Comparison of ENCODE assay signal across 15 cellular contexts in the genomic region with DNA sequence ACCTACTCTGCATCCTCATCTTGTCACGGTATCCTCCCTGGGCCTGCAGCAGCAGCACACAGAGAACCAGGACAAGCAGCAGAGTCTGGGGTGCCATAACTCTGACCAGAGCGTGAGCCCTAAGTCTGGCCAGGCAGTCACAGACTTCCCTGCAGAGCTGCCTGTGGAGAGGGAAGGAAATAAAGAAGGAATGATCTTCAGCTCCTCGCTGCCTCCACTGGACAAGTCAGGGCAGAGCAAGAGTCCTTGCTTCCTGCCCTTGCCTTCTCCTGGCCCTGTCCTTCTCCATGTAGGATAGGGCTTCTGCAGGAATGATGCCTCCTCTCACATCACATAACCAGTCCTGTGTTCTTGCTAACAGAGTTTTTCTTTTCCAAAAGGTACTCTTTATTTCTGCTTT. TPM values are rescaled to one million over a fixed set of nuclear protein-coding genes. Genes with fewer than 3 reads are reported as not detected.
DNase-seq lines count a peak whose midpoint lies in the region; FAIRE-seq and TF ChIP-seq lines count a peak whose summit lies in the region.
"Had no signal": no experiment of that assay in that cellular context is flagged by ENCODE, and none has a peak within 500 bp of the region (broad histone marks: within the 10 kb centered on the region; RNA-seq: fewer than 3 reads in every experiment).

No MANE protein-coding gene starts in this region.

- POLR2A ChIA-PET in activated CD4-positive, alpha-beta T cell treated with anti-CD3 and anti-CD28 coated beads, Interleukin-2, amount 10 ng/mL, durations not matched to agents 7 days and 5 days (lab: Charles Lee): no interaction called here

- CTCF ChIA-PET in activated CD4-positive, alpha-beta T cell treated with anti-CD3 and anti-CD28 coated beads, Interleukin-2, amount 10 ng/mL, durations not matched to agents 7 days and 5 days (lab: Charles Lee): no interaction called here

- H3K4me1 Mint-ChIP-seq in nephron progenitor cell: peaks cover 21% of the 10 kb centered on the region
- no peaks in the 10 kb centered on the region for H3K4me1 Mint-ChIP-seq in activated CD4-positive, alpha-beta T cell treated with anti-CD3 and anti-CD28 coated beads, Interleukin-2, amount 10 ng/mL, durations not matched to agents 7 days and 5 days
- H3K4me1 Mint-ChIP-seq: naive thymus-derived CD4-positive, alpha-beta T cell had no signal

- H3K4me1 ChIP-seq in mesenchymal stem cell (ENCODE audit: control insufficient read depth, insufficient read depth, low read depth, low read length): no peaks in the 10 kb centered on the region
- H3K4me1 ChIP-seq: vagina had no signal

- no peak overlapping the region for H3K4ac ChIP-seq in mesenchymal stem cell (ENCODE audit: low read depth in 1 of 2, low read length in 2 of 2)

- H3K27ac Mint-ChIP-seq in nephron progenitor cell: no peak overlapping the region
- no peak overlapping the region for H3K27ac Mint-ChIP-seq in activated CD4-positive, alpha-beta T cell treated with anti-CD3 and anti-CD28 coated beads, Interleukin-2, amount 10 ng/mL, durations not matched to agents 7 days and 5 days
- H3K27ac Mint-ChIP-seq: activated naive CD8-positive, alpha-beta T cell treated with anti-CD3 and anti-CD28 coated beads, Interleukin-2, amount 10 ng/mL, durations not matched to agents 7 days and 5 days; naive thymus-derived CD4-positive, alpha-beta T cell had no signal

- TF ChIP-seq CTCF in epithelial cell of esophagus (IDR thresholded peaks at IDR 0.05; ENCODE audit: insufficient read depth, low read depth, low read length, missing control alignments) (peak; percentile 34), nephron progenitor cell (IDR thresholded peaks at IDR 0.05) (peak; percentile 25)

- FAIRE-seq in HTR-8/SVneo (lab: Jason Lieb, UNC): no peak

- H2AFZ ChIP-seq in mesenchymal stem cell (ENCODE audit: low read depth, low read length): no peak overlapping the region

- H3K23ac ChIP-seq in mesenchymal stem cell (ENCODE audit: low read length in 2 of 2): no peak overlapping the region

- peaks cover 20% of the 10 kb centered on the region for H3K9me3 ChIP-seq in mesenchymal stem cell (ENCODE audit: control insufficient read depth, low read length)
- H3K9me3 ChIP-seq: vagina had no signal

- H3K9me3 Mint-ChIP-seq in nephron progenitor cell: peaks cover 9% of the 10 kb centered on the region
- H3K9me3 Mint-ChIP-seq in activated CD4-positive, alpha-beta T cell treated with anti-CD3 and anti-CD28 coated beads, Interleukin-2, amount 10 ng/mL, durations not matched to agents 7 days and 5 days: peaks cover 2% of the 10 kb centered on the region
- H3K9me3 Mint-ChIP-seq: activated naive CD8-positive, alpha-beta T cell treated with anti-CD3 and anti-CD28 coated beads, Interleukin-2, amount 10 ng/mL, durations not matched to agents 7 days and 5 days had no signal

- no peak overlapping the region for H3K14ac ChIP-seq in mesenchymal stem cell (ENCODE audit: low read length in 2 of 2)

- no peak overlapping the region for H3K4me2 ChIP-seq in mesenchymal stem cell (ENCODE audit: low read length, poor library complexity, severe bottlenecking)

- no peak overlapping the region for H2BK120ac ChIP-seq in mesenchymal stem cell (ENCODE audit: low read depth, low read length)

- no peak overlapping the region for H2BK15ac ChIP-seq in mesenchymal stem cell (ENCODE audit: low read depth, poor library complexity, severe bottlenecking)

- peaks cover 0 to 13% of the 10 kb centered on the region in 2 experiments for H3K27me3 ChIP-seq in mesenchymal stem cell (ENCODE audit: control insufficient read depth in 1 of 2, insufficient read depth in 1 of 2, low read length in 2 of 2)
- H3K27me3 ChIP-seq: vagina had no signal

- no peak overlapping the region for H3K9ac ChIP-seq in mesenchymal stem cell (ENCODE audit: low read length)

- H2AK5ac ChIP-seq in mesenchymal stem cell (ENCODE audit: low read length, severe bottlenecking): no peak overlapping the region

- H3K4me3 ChIP-seq in epithelial cell of esophagus (ENCODE audit: low read length): no peak overlapping the region
- H3K4me3 ChIP-seq in mesenchymal stem cell (ENCODE audit: insufficient read depth in 1 of 2, low read depth in 1 of 2, low read length in 2 of 2): no peak overlapping the region
- H3K4me3 ChIP-seq: vagina had no signal

- H2BK5ac ChIP-seq in mesenchymal stem cell (ENCODE audit: low read depth, low read length, poor library complexity, severe bottlenecking): no peak overlapping the region

- H3K4me3 Mint-ChIP-seq in nephron progenitor cell: no peak overlapping the region
- H3K4me3 Mint-ChIP-seq in activated CD4-positive, alpha-beta T cell treated with anti-CD3 and anti-CD28 coated beads, Interleukin-2, amount 10 ng/mL, durations not matched to agents 7 days and 5 days: no peak overlapping the region
- H3K4me3 Mint-ChIP-seq: activated naive CD8-positive, alpha-beta T cell treated with anti-CD3 and anti-CD28 coated beads, Interleukin-2, amount 10 ng/mL, durations not matched to agents 7 days and 5 days; naive thymus-derived CD4-positive, alpha-beta T cell had no signal

- no peak overlapping the region for H3K27ac ChIP-seq in mesenchymal stem cell (ENCODE audit: low read length, poor library complexity, severe bottlenecking)
- H3K27ac ChIP-seq: vagina had no signal

- H2BK12ac ChIP-seq in mesenchymal stem cell (ENCODE audit: low read length in 2 of 2): no peak overlapping the region

- H4K8ac ChIP-seq in mesenchymal stem cell (ENCODE audit: low read length): no peak overlapping the region

- H3K36me3 Mint-ChIP-seq in nephron progenitor cell (ENCODE audit: low read depth): no peaks in the 10 kb centered on the region
- no peaks in the 10 kb centered on the region for H3K36me3 Mint-ChIP-seq in activated CD4-positive, alpha-beta T cell treated with anti-CD3 and anti-CD28 coated beads, Interleukin-2, amount 10 ng/mL, durations not matched to agents 7 days and 5 days (ENCODE audit: low read depth)
- H3K36me3 Mint-ChIP-seq: activated naive CD8-positive, alpha-beta T cell treated with anti-CD3 and anti-CD28 coated beads, Interleukin-2, amount 10 ng/mL, durations not matched to agents 7 days and 5 days had no signal

- DNase-seq in EL: peak; percentile 6
- peak; percentile 34 for DNase-seq in HTR-8/SVneo (ENCODE audit: insufficient read length, low spot score)
- DNase-seq in epithelial cell of esophagus (ENCODE audit: low read depth): peak; percentile 35
- peak; percentile 16 for DNase-seq in nephron progenitor cell
- no peak for DNase-seq in mesenchymal stem cell
- no peak for DNase-seq in activated CD4-positive, CD25-positive, alpha-beta regulatory T cell treated with anti-CD3 and anti-CD28 coated beads, Interleukin-2, amount 50 U/mL, for 72 hours
- no peak for DNase-seq in activated CD4-positive, alpha-beta T cell treated with anti-CD3 and anti-CD28 coated beads, Interleukin-2, amount 10 ng/mL, durations not matched to agents 7 days and 5 days
- DNase-seq in putamen (ENCODE audit: low spot score): no peak
- DNase-seq: activated CD8-positive, alpha-beta memory T cell treated with anti-CD3 and anti-CD28 coated beads for 24 hours; activated naive CD8-positive, alpha-beta T cell treated with anti-CD3 and anti-CD28 coated beads, Interleukin-2, amount 10 ng/mL, durations not matched to agents 7 days and 5 days; DMS79 treated with DMSO at 0.1 percent for 48 hours; naive thymus-derived CD4-positive, alpha-beta T cell; stimulated activated CD8-positive, alpha-beta memory T cell treated with anti-CD3 and anti-CD28 coated beads, Interleukin-4, amount 100 ng/mL, for 48 hours; T-helper 1 cell had no signal

- H3K27me3 Mint-ChIP-seq in nephron progenitor cell (ENCODE audit: low read depth, poor library complexity): peaks cover 11% of the 10 kb centered on the region
- H3K27me3 Mint-ChIP-seq in activated CD4-positive, alpha-beta T cell treated with anti-CD3 and anti-CD28 coated beads, Interleukin-2, amount 10 ng/mL, durations not matched to agents 7 days and 5 days: peaks cover 3% of the 10 kb centered on the region

- no peak overlapping the region for H4K91ac ChIP-seq in mesenchymal stem cell (ENCODE audit: low read length)

- 50% methylated on average over 3 of the region's 3 CpGs for WGBS in mesenchymal stem cell

- no peak overlapping the region for H3K18ac ChIP-seq in mesenchymal stem cell (ENCODE audit: low read depth in 1 of 2, low read length in 2 of 2)

- no peaks in the 10 kb centered on the region for H3K79me1 ChIP-seq in mesenchymal stem cell (replicated peaks; ENCODE audit: low read length, poor library complexity, severe bottlenecking)

- H3K36me3 ChIP-seq in mesenchymal stem cell (ENCODE audit: control insufficient read depth in 1 of 2, insufficient read depth in 2 of 2, low read depth in 1 of 2, low read length in 2 of 2): no peaks in the 10 kb centered on the region
- H3K36me3 ChIP-seq: vagina had no signal

RNA-seq across cellular contexts. Expression of gene WFDC11, which starts 15.9 kb away (rescaled TPM):
- not detected for polyA plus RNA-seq in mesenchymal stem cell (2013, experiment 1 of 2)
- not detected for polyA plus RNA-seq in mesenchymal stem cell (2013, experiment 2 of 2)
- not detected for total RNA-seq in activated CD4-positive, alpha-beta T cell treated with anti-CD3 and anti-CD28 coated beads, Interleukin-2, amount 10 ng/mL, durations not matched to agents 7 days and 5 days
- total RNA-seq: activated naive CD8-positive, alpha-beta T cell treated with anti-CD3 and anti-CD28 coated beads, Interleukin-2, amount 10 ng/mL, durations not matched to agents 7 days and 5 days; naive thymus-derived CD4-positive, alpha-beta T cell; vagina had no signal
- polyA plus RNA-seq: naive thymus-derived CD4-positive, alpha-beta T cell had no signal

RNA-seq across cellular contexts. Expression of gene WFDC13, which starts 15.9 kb away (rescaled TPM):
- polyA plus RNA-seq in mesenchymal stem cell (2013, experiment 1 of 2): not detected
- polyA plus RNA-seq in mesenchymal stem cell (2013, experiment 2 of 2): not detected
- total RNA-seq in activated CD4-positive, alpha-beta T cell treated with anti-CD3 and anti-CD28 coated beads, Interleukin-2, amount 10 ng/mL, durations not matched to agents 7 days and 5 days: not detected
- total RNA-seq: activated naive CD8-positive, alpha-beta T cell treated with anti-CD3 and anti-CD28 coated beads, Interleukin-2, amount 10 ng/mL, durations not matched to agents 7 days and 5 days; naive thymus-derived CD4-positive, alpha-beta T cell; vagina had no signal
- polyA plus RNA-seq: naive thymus-derived CD4-positive, alpha-beta T cell had no signal

RNA-seq across cellular contexts. Expression of gene WFDC10B, which starts 18.9 kb away (rescaled TPM):
- 0.18 TPM for polyA plus RNA-seq in mesenchymal stem cell (2013, experiment 1 of 2)
- polyA plus RNA-seq in mesenchymal stem cell (2013, experiment 2 of 2): 0.29 TPM
- not detected for total RNA-seq in activated CD4-positive, alpha-beta T cell treated with anti-CD3 and anti-CD28 coated beads, Interleukin-2, amount 10 ng/mL, durations not matched to agents 7 days and 5 days
- total RNA-seq: activated naive CD8-positive, alpha-beta T cell treated with anti-CD3 and anti-CD28 coated beads, Interleukin-2, amount 10 ng/mL, durations not matched to agents 7 days and 5 days; naive thymus-derived CD4-positive, alpha-beta T cell; vagina had no signal
- polyA plus RNA-seq: naive thymus-derived CD4-positive, alpha-beta T cell had no signal

RNA-seq across cellular contexts. Expression of gene SPINT4, which starts 36.3 kb away (rescaled TPM):
- not detected for polyA plus RNA-seq in mesenchymal stem cell (2013, experiment 1 of 2)
- not detected for polyA plus RNA-seq in mesenchymal stem cell (2013, experiment 2 of 2)
- not detected for total RNA-seq in activated CD4-positive, alpha-beta T cell treated with anti-CD3 and anti-CD28 coated beads, Interleukin-2, amount 10 ng/mL, durations not matched to agents 7 days and 5 days
- total RNA-seq: activated naive CD8-positive, alpha-beta T cell treated with anti-CD3 and anti-CD28 coated beads, Interleukin-2, amount 10 ng/mL, durations not matched to agents 7 days and 5 days; naive thymus-derived CD4-positive, alpha-beta T cell; vagina had no signal
- polyA plus RNA-seq: naive thymus-derived CD4-positive, alpha-beta T cell had no signal

RNA-seq across cellular contexts. Expression of gene WFDC9, which starts 54.8 kb away (rescaled TPM):
- polyA plus RNA-seq in mesenchymal stem cell (2013, experiment 1 of 2): not detected
- polyA plus RNA-seq in mesenchymal stem cell (2013, experiment 2 of 2): not detected
- not detected for total RNA-seq in activated CD4-positive, alpha-beta T cell treated with anti-CD3 and anti-CD28 coated beads, Interleukin-2, amount 10 ng/mL, durations not matched to agents 7 days and 5 days
- total RNA-seq: activated naive CD8-positive, alpha-beta T cell treated with anti-CD3 and anti-CD28 coated beads, Interleukin-2, amount 10 ng/mL, durations not matched to agents 7 days and 5 days; naive thymus-derived CD4-positive, alpha-beta T cell; vagina had no signal
- polyA plus RNA-seq: naive thymus-derived CD4-positive, alpha-beta T cell had no signal

Comparison
In these comparisons a context has a peak if more than half of its experiments do, and no peak if none do; other contexts are left out.
1. DNase-seq: peak in EL (single experiment), HTR-8/SVneo (single experiment), epithelial cell of esophagus (single experiment) and nephron progenitor cell (single experiment); none in mesenchymal stem cell (single experiment), activated CD4-positive, CD25-positive, alpha-beta regulatory T cell treated with anti-CD3 and anti-CD28 coated beads, Interleukin-2, amount 50 U/mL, for 72 hours (single experiment), activated CD4-positive, alpha-beta T cell treated with anti-CD3 and anti-CD28 coated beads, Interleukin-2, amount 10 ng/mL, durations not matched to agents 7 days and 5 days (single experiment) and putamen (single experiment).